In genomic region chrX:64925480-64925879, GRCh38 we compare ENCODE assay signal across 35 cellular contexts.
"Had no signal": no experiment of that assay in that cellular context is flagged by ENCODE, and none has a peak within 500 bp of the region (broad histone marks: within the 10 kb centered on the region; RNA-seq: fewer than 3 reads in every experiment).

No MANE protein-coding gene starts in this region.

- H3K9me3 ChIP-seq: MG63 had no signal

- H3K36me3 ChIP-seq: MG63 had no signal

- H3K4me3 ChIP-seq: MG63 had no signal

- DNase-seq: Karpas-422, Kasumi-1, KG1, MG63, MM.1S, MV-4-11, NCI-H1048, NCI-H1092, NCI-H1092 treated with DMSO at 0.1 percent for 48 hours, NCI-H1105, NCI-H1105 treated with DMSO at 0.1 percent for 48 hours, NCI-H1417, NCI-H1417 treated with DMSO at 0.1 percent for 48 hours, NCI-H1436, NCI-H1436 treated with DMSO at 0.1 percent for 48 hours, NCI-H146, NCI-H1694, NCI-H1694 treated with DMSO at 0.1 percent for 48 hours, NCI-H187, NCI-H187 treated with DMSO at 0.1 percent for 48 hours, NCI-H1930, NCI-H2029, NCI-H2029 treated with DMSO at 0.1 percent for 48 hours, NCI-H2081, NCI-H2081 treated with DMSO at 0.1 percent for 48 hours, NCI-H2107, NCI-H2171, NCI-H2171 treated with DMSO at 0.1 percent for 48 hours, NCI-H2227 treated with DMSO at 0.1 percent for 48 hours, NCI-H226, NCI-H345, NCI-H446, NCI-H446 treated with DMSO at 0.1 percent for 48 hours, NCI-H510A had no signal

- H3K27ac ChIP-seq: KMS-11 had no signal

- H3K4me2 ChIP-seq: KMS-11 had no signal

- H3K9ac ChIP-seq: KMS-11 had no signal

- H3K27me3 ChIP-seq: MG63 had no signal
